ENCODE assay signal across 11 cellular contexts in genomic region chr19:38839816-38840582, GRCh38. TPM values are rescaled to one million over a fixed set of nuclear protein-coding genes. Genes with fewer than 3 reads are reported as not detected.
DNase-seq lines count a peak whose midpoint lies in the region; ATAC-seq and TF ChIP-seq lines count a peak whose summit lies in the region.
"Had no signal": no experiment of that assay in that cellular context is flagged by ENCODE, and none has a peak within 500 bp of the region (broad histone marks: within the 10 kb centered on the region; RNA-seq: fewer than 3 reads in every experiment).

No MANE protein-coding gene starts in this region.

- H3K27me3 ChIP-seq in A673 (replicated peaks; ENCODE audit: insufficient read depth, low read depth, low read length, poor library complexity) = no peaks in the 10 kb centered on the region
- no peaks in the 10 kb centered on the region for H3K27me3 ChIP-seq in naive thymus-derived CD4-positive, alpha-beta T cell (ENCODE audit: control insufficient read depth in 2 of 2, insufficient read depth in 2 of 2, low read length in 2 of 2)

- no peaks in the 10 kb centered on the region for H3K27me3 Mint-ChIP-seq in activated naive CD8-positive, alpha-beta T cell treated with anti-CD3 and anti-CD28 coated beads, Interleukin-2, amount 50 U/mL, for 24 hours
- H3K27me3 Mint-ChIP-seq in naive thymus-derived CD4-positive, alpha-beta T cell = no peaks in the 10 kb centered on the region

- H3K36me3 ChIP-seq in A673 (ENCODE audit: insufficient read depth, low read length, poor library complexity, severe bottlenecking) = peaks cover 98% of the 10 kb centered on the region
- H3K36me3 ChIP-seq in naive thymus-derived CD4-positive, alpha-beta T cell (ENCODE audit: control insufficient read depth in 2 of 3, insufficient read depth in 3 of 3, low read length in 3 of 3) = peaks cover 67 to 91% (median 80%) of the 10 kb centered on the region in 3 experiments

- CTCF ChIA-PET in A673 (lab: Charles Lee) = no interaction called here
- CTCF ChIA-PET in naive thymus-derived CD4-positive, alpha-beta T cell (lab: Charles Lee) = interaction anchor here (1.1 kb wide), 1 partner anchor 8 kb away, joined by 3 read pairs; the partner anchor contains the start of gene ECH1

- peak overlapping the region; percentile 21 for H3K27ac ChIP-seq in A673 (ENCODE audit: low read depth, low read length, poor library complexity, severe bottlenecking)
- H3K27ac ChIP-seq in naive thymus-derived CD4-positive, alpha-beta T cell (ENCODE audit: low read depth, low read length) = no peak overlapping the region

- H3K4me1 ChIP-seq in A673 (ENCODE audit: insufficient read depth, low read length, poor library complexity, severe bottlenecking) = peaks cover 3% of the 10 kb centered on the region
- H3K4me1 ChIP-seq in naive thymus-derived CD4-positive, alpha-beta T cell (ENCODE audit: control insufficient read depth in 2 of 2, insufficient read depth in 2 of 2, low read length in 2 of 2) = peaks cover 37 to 43% of the 10 kb centered on the region in 2 donors

- no peaks in the 10 kb centered on the region for H3K9me3 Mint-ChIP-seq in activated naive CD8-positive, alpha-beta T cell treated with anti-CD3 and anti-CD28 coated beads, Interleukin-2, amount 50 U/mL, for 24 hours
- peaks cover 0 to 17% (median 0%) of the 10 kb centered on the region in 11 donors for H3K9me3 Mint-ChIP-seq in naive thymus-derived CD4-positive, alpha-beta T cell

- TF ChIP-seq CTCF in A673 (conservative IDR thresholded peaks at IDR 0.05; ENCODE audit: low read depth, low read length) = no peak

- H3K36me3 Mint-ChIP-seq in activated naive CD8-positive, alpha-beta T cell treated with anti-CD3 and anti-CD28 coated beads, Interleukin-2, amount 50 U/mL, for 24 hours (ENCODE audit: low read depth) = peaks cover 92% of the 10 kb centered on the region
- peaks cover 4 to 61% (median 55%) of the 10 kb centered on the region in 5 donors for H3K36me3 Mint-ChIP-seq in naive thymus-derived CD4-positive, alpha-beta T cell

- H3K4me3 Mint-ChIP-seq in activated naive CD8-positive, alpha-beta T cell treated with anti-CD3 and anti-CD28 coated beads, Interleukin-2, amount 50 U/mL, for 24 hours = peak overlapping the region; percentile 81
- peak overlapping the region in 1 of 10 donors; percentile 35 for H3K4me3 Mint-ChIP-seq in naive thymus-derived CD4-positive, alpha-beta T cell

- intact Hi-C loops in A673 (cut with micrococcal nuclease; ENCODE audit: unreplicated experiment) = no loop called here
- intact Hi-C loops in naive thymus-derived CD4-positive, alpha-beta T cell (cut with micrococcal nuclease) = no loop called here

- H3K9me3 ChIP-seq in A673 (ENCODE audit: low read depth, low read length, poor library complexity, severe bottlenecking) = no peaks in the 10 kb centered on the region
- no peaks in the 10 kb centered on the region for H3K9me3 ChIP-seq in naive thymus-derived CD4-positive, alpha-beta T cell (ENCODE audit: control insufficient read depth in 2 of 3, low read length in 3 of 3)

- peak overlapping the region; percentile 81 for H3K27ac Mint-ChIP-seq in activated naive CD8-positive, alpha-beta T cell treated with anti-CD3 and anti-CD28 coated beads, Interleukin-2, amount 50 U/mL, for 24 hours
- peak overlapping the region in 5 of 9 donors; percentile 46 to 99 (median 85) for H3K27ac Mint-ChIP-seq in naive thymus-derived CD4-positive, alpha-beta T cell

- DNase-seq in A673 (ENCODE audit: low spot score) = no peak
- peak; percentile 0 for DNase-seq in GM03348 (ENCODE audit: low spot score)
- DNase-seq in activated naive CD8-positive, alpha-beta T cell treated with anti-CD3 and anti-CD28 coated beads, Interleukin-2, amount 50 U/mL, for 24 hours = no peak
- no peak for DNase-seq in naive thymus-derived CD4-positive, alpha-beta T cell
- no peak for DNase-seq in NCI-H146 (lab: John Stamatoyannopoulos, UW)
- DNase-seq: effector CD8-positive, alpha-beta T cell; NCI-H2029 treated with DMSO at 0.1 percent for 48 hours; stimulated activated CD4-positive, alpha-beta T cell treated with anti-CD3 and anti-CD28 coated beads, Interleukin-12 subunit alpha, Interleukin-12 subunit beta, amount 100 ng/mL, for 4 hours had no signal

- H3K4me1 Mint-ChIP-seq in activated naive CD8-positive, alpha-beta T cell treated with anti-CD3 and anti-CD28 coated beads, Interleukin-2, amount 50 U/mL, for 24 hours = peaks cover 65% of the 10 kb centered on the region
- H3K4me1 Mint-ChIP-seq in naive thymus-derived CD4-positive, alpha-beta T cell = peaks cover 38 to 59% (median 53%) of the 10 kb centered on the region in 7 donors

- POLR2A ChIA-PET in A673 (lab: Charles Lee; ENCODE audit: low non-redundant PET) = interaction anchor here (0.6 kb wide), 1 partner anchor 10 kb away, joined by 3 read pairs; the partner anchor contains the start of gene HNRNPL
- POLR2A ChIA-PET in naive thymus-derived CD4-positive, alpha-beta T cell (lab: Charles Lee) = interaction anchor here (0.5 to 2.8 kb wide), 8 partner anchors 8 to 837 kb away, joined by 3 to 29 read pairs (median 4); partner anchors contain the start of genes ECH1, EIF3K, HNRNPL and NFKBIB

- BruUV-seq in A673 (replicated peaks; lab: Mats Ljungman, UMichigan) = no TSS peak

- no peak overlapping the region for H3K4me3 ChIP-seq in A673 (ENCODE audit: low read depth, low read length, poor library complexity, severe bottlenecking)
- no peak overlapping the region for H3K4me3 ChIP-seq in naive thymus-derived CD4-positive, alpha-beta T cell (ENCODE audit: low read length)

- ATAC-seq in activated naive CD8-positive, alpha-beta T cell treated with anti-CD3 and anti-CD28 coated beads, Interleukin-2, amount 50 U/mL, for 24 hours = no peak
- no peak for ATAC-seq in naive thymus-derived CD4-positive, alpha-beta T cell
- ATAC-seq in GM19467 (IDR thresholded peaks at IDR 0.05; ENCODE audit: unreplicated experiment) (no peak), GM21737 (IDR thresholded peaks at IDR 0.05; ENCODE audit: unreplicated experiment) (no peak), HG03139 (IDR thresholded peaks at IDR 0.05; ENCODE audit: unreplicated experiment) (no peak)

RNA-seq across cellular contexts. Expression of gene ECH1, which starts 8.4 kb away (rescaled TPM):
- total RNA-seq in A673 (2021) = 83.1 and 102 TPM in 2 replicates
- total RNA-seq in naive thymus-derived CD4-positive, alpha-beta T cell = 100 to 1,000 TPM in 4 of 5 experiments, 10 to 100 TPM in 1; 71.9 to 149 (median 114) TPM
- 100 to 1,000 TPM; 216 to 279 TPM for polyA plus RNA-seq in naive thymus-derived CD4-positive, alpha-beta T cell

RNA-seq across cellular contexts. Expression of gene HNRNPL, which starts 9.8 kb away (rescaled TPM):
- total RNA-seq in A673 (2021) = 642 and 647 TPM in 2 replicates
- 100 to 1,000 TPM; 339 to 539 (median 505) TPM for total RNA-seq in naive thymus-derived CD4-positive, alpha-beta T cell
- polyA plus RNA-seq in naive thymus-derived CD4-positive, alpha-beta T cell = 10 to 100 TPM; 70.6 to 78.7 TPM

RNA-seq across cellular contexts. Expression of gene LGALS4, which starts 27.3 kb away (rescaled TPM):
- 0.32 and 0.81 TPM in 2 replicates for total RNA-seq in A673 (2021)
- total RNA-seq in naive thymus-derived CD4-positive, alpha-beta T cell = 1 to 10 TPM; 2.3 to 9.8 (median 7.2) TPM
- under 1 TPM; 0.13 to 0.31 TPM for polyA plus RNA-seq in naive thymus-derived CD4-positive, alpha-beta T cell

RNA-seq across cellular contexts. Expression of gene RINL, which starts 38.1 kb away (rescaled TPM):
- total RNA-seq in A673 (2021) = 5.7 and 7.4 TPM in 2 replicates
- total RNA-seq in naive thymus-derived CD4-positive, alpha-beta T cell = 10 to 100 TPM; 32.8 to 75.9 (median 64.0) TPM
- 10 to 100 TPM; 35.3 to 36.1 TPM for polyA plus RNA-seq in naive thymus-derived CD4-positive, alpha-beta T cell

RNA-seq across cellular contexts. Expression of gene LGALS7B, which starts 51.0 kb away (rescaled TPM):
- not detected in 2 replicates for total RNA-seq in A673 (2021)
- not detected for total RNA-seq in naive thymus-derived CD4-positive, alpha-beta T cell
- polyA plus RNA-seq in naive thymus-derived CD4-positive, alpha-beta T cell = not detected
